ENCODE assay signal across 18 cellular contexts in the genomic region with DNA sequence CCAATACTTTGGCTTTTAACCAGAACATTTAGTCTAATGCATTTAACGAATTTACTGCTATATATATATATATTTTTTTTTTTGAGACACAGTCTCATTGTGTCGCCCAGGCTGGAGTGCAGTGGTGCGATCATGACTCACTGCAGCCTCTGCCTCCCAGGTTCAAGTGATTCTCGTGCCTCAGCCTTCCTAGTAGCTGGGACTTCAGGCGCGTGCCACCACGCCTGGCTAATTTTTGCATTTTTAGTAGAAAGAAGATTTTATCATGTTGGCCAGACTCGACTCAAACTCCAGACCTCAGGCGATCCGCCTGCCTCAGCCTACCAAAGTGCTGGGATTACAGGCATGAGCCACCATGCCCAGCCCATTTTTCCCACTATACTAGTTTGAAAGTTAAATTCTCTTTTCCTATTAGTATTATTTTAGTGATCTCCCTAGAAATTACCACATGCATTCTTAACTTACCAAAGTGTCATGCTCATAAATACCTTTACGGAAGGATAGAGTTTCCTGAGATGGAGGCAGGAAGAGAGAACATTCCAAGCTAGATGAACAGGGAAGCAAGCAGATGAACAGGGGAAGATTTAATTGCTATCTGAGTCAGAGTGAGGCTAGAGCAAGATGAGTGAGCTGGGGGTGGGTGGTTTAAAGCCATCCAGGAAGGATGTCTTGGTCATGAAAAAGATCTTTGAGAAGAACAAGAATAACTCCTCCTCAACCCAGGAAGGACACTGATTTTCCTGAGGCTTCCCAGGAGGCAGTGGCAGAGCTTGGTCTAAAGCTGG. TPM values are rescaled to one million over a fixed set of nuclear protein-coding genes. Genes with fewer than 3 reads are reported as not detected.
DNase-seq lines count a peak whose midpoint lies in the region; ATAC-seq, FAIRE-seq and TF ChIP-seq lines count a peak whose summit lies in the region.
"Had no signal": no experiment of that assay in that cellular context is flagged by ENCODE, and none has a peak within 500 bp of the region (broad histone marks: within the 10 kb centered on the region; RNA-seq: fewer than 3 reads in every experiment).

No MANE protein-coding gene starts in this region.

- H2BK120ac ChIP-seq in trophoblast cell (ENCODE audit: insufficient read depth, low read length, poor library complexity) = no peak overlapping the region

- peaks cover 7% of the 10 kb centered on the region for H3K79me1 ChIP-seq in trophoblast cell (ENCODE audit: low read length)

- H3K23ac ChIP-seq in trophoblast cell (ENCODE audit: low read length) = no peak overlapping the region

- H3K4me3 ChIP-seq in endothelial cell of umbilical vein (replicated peaks in 1 of 3; ENCODE audit: insufficient read depth in 1 of 3, low read depth in 1 of 3, low read length in 3 of 3) = no peak overlapping the region
- no peak overlapping the region for H3K4me3 ChIP-seq in trophoblast cell (ENCODE audit: low read depth, low read length)
- no peak overlapping the region for H3K4me3 ChIP-seq in Karpas-422 (ENCODE audit: low read length)
- H3K4me3 ChIP-seq: K562, left lung, PC-9 had no signal

- dilution Hi-C loops in endothelial cell of umbilical vein (cut with MboI; ENCODE audit: extremely low pct_ligation_motif_present, low sequenced_read_pairs) = no loop called here

- H3K9ac ChIP-seq in endothelial cell of umbilical vein (replicated peaks; ENCODE audit: extremely low read depth, insufficient read depth, low read length) (no peak overlapping the region), trophoblast cell (ENCODE audit: low read length) (no peak overlapping the region), Karpas-422 (ENCODE audit: low read length) (no peak overlapping the region)

- no peak for TF ChIP-seq CTCF in endothelial cell of umbilical vein (IDR thresholded peaks at IDR 0.05; ENCODE audit: extremely low read depth in 1 of 2, insufficient read depth in 1 of 2, low read depth in 1 of 2, low read length in 2 of 2)

- H3K27me3 ChIP-seq in endothelial cell of umbilical vein (ENCODE audit: control insufficient read depth in 2 of 2, insufficient read depth in 2 of 2, low read length in 2 of 2) = no peaks in the 10 kb centered on the region
- no peaks in the 10 kb centered on the region for H3K27me3 ChIP-seq in trophoblast cell (ENCODE audit: insufficient read depth, low read length)
- H3K27me3 ChIP-seq in Karpas-422 (ENCODE audit: low read length) = no peaks in the 10 kb centered on the region
- H3K27me3 ChIP-seq: left lung had no signal

- no peak for ATAC-seq in HG02759 (IDR thresholded peaks at IDR 0.05; ENCODE audit: unreplicated experiment)
- ATAC-seq: activated CD4-positive, alpha-beta T cell treated with anti-CD3 and anti-CD28 coated beads for 36 hours; activated T-cell treated with anti-CD3 and anti-CD28 coated beads, Interleukin-2, amount 50 U/mL, for 4 hours; K562; left lung; naive thymus-derived CD4-positive, alpha-beta T cell; T-helper 17 cell had no signal

- H2AK5ac ChIP-seq in trophoblast cell (ENCODE audit: low read length) = no peak overlapping the region

- WGBS in trophoblast cell (ENCODE audit: extremely low coverage, insufficient coverage, insufficient read length) = no CpG with 5 or more reads among the region's 11 CpGs

- H3K27ac ChIP-seq in endothelial cell of umbilical vein (ENCODE audit: insufficient read depth, low read depth, low read length) (no peak overlapping the region), trophoblast cell (ENCODE audit: low read depth, low read length) (no peak overlapping the region), Karpas-422 (ENCODE audit: low read length) (no peak overlapping the region)
- H3K27ac ChIP-seq: left lung, PC-9 had no signal

- H2BK5ac ChIP-seq in trophoblast cell (ENCODE audit: low read depth, low read length, poor library complexity) = no peak overlapping the region

- H3K9me3 ChIP-seq in endothelial cell of umbilical vein (replicated peaks; ENCODE audit: control insufficient read depth, insufficient read depth, low read length) = no peaks in the 10 kb centered on the region
- no peaks in the 10 kb centered on the region for H3K9me3 ChIP-seq in trophoblast cell (ENCODE audit: insufficient read depth, low read depth, low read length)
- no peaks in the 10 kb centered on the region for H3K9me3 ChIP-seq in Karpas-422 (ENCODE audit: low read length)
- H3K9me3 ChIP-seq: left lung had no signal

- no peak overlapping the region for H3K14ac ChIP-seq in trophoblast cell (ENCODE audit: low read length)

- H3K36me3 ChIP-seq in endothelial cell of umbilical vein (ENCODE audit: control insufficient read depth in 2 of 2, extremely low read depth in 1 of 2, insufficient read depth in 2 of 2, low read length in 2 of 2) = no peaks in the 10 kb centered on the region
- H3K36me3 ChIP-seq in trophoblast cell (ENCODE audit: control insufficient read depth in 1 of 2, insufficient read depth in 2 of 2, low read length in 2 of 2) = no peaks in the 10 kb centered on the region
- H3K36me3 ChIP-seq in Karpas-422 (ENCODE audit: insufficient read depth, low read length) = no peaks in the 10 kb centered on the region
- H3K36me3 ChIP-seq: left lung had no signal

- H3K4ac ChIP-seq in trophoblast cell (ENCODE audit: low read depth, low read length) = no peak overlapping the region

- H3K9me2 ChIP-seq in Karpas-422 (replicated peaks; ENCODE audit: insufficient read depth, low read length) = no peaks in the 10 kb centered on the region

- POLR2A ChIA-PET in endothelial cell of umbilical vein (lab: Charles Lee) = interaction anchor here (0.6 kb wide), 1 partner anchor 41 kb away, joined by 3 read pairs; no protein-coding TSS in a partner anchor

- FAIRE-seq in endothelial cell of umbilical vein (lab: Jason Lieb, UNC) = no peak
- FAIRE-seq: K562 had no signal

- CTCF ChIA-PET in endothelial cell of umbilical vein (lab: Charles Lee) = interaction anchor here (0.7 kb wide), 1 partner anchor 38 kb away, joined by 3 read pairs; no protein-coding TSS in a partner anchor

- H3K79me2 ChIP-seq in endothelial cell of umbilical vein (ENCODE audit: control insufficient read depth, insufficient read depth, low read length) = no peaks in the 10 kb centered on the region
- peaks cover 2% of the 10 kb centered on the region for H3K79me2 ChIP-seq in trophoblast cell (ENCODE audit: control insufficient read depth, insufficient read depth, low read length, poor library complexity)
- no peaks in the 10 kb centered on the region; the same call in 1 of the 2 replicates for H3K79me2 ChIP-seq in Karpas-422 (ENCODE audit: low read length)

- TF ChIP-seq POLR2A in endothelial cell of umbilical vein (IDR thresholded peaks at IDR 0.05; ENCODE audit: low read depth, low read length) = no peak

- no peak overlapping the region for H4K8ac ChIP-seq in trophoblast cell (ENCODE audit: low read depth, low read length)

- no peak overlapping the region for H3K18ac ChIP-seq in trophoblast cell (ENCODE audit: low read length)

- H3K9me1 ChIP-seq in endothelial cell of umbilical vein (replicated peaks; ENCODE audit: control insufficient read depth, extremely low read depth, insufficient read depth, low read length) = no peaks in the 10 kb centered on the region

- BruUV-seq in endothelial cell of umbilical vein (replicated peaks; lab: Mats Ljungman, UMichigan) = no TSS peak

- H2BK12ac ChIP-seq in trophoblast cell (ENCODE audit: low read length) = no peak overlapping the region

- H2AFZ ChIP-seq in endothelial cell of umbilical vein (ENCODE audit: low read depth, low read length) (no peak overlapping the region), trophoblast cell (ENCODE audit: insufficient read depth, low read length, poor library complexity) (no peak overlapping the region), Karpas-422 (ENCODE audit: low read length) (no peak overlapping the region)
- H2AFZ ChIP-seq: PC-9 had no signal

- intact Hi-C loops in endothelial cell of umbilical vein (cut with micrococcal nuclease) = no loop called here

- no peak overlapping the region for H4K91ac ChIP-seq in trophoblast cell (ENCODE audit: low read depth, low read length)

- no peak overlapping the region for H4K12ac ChIP-seq in trophoblast cell (ENCODE audit: low read depth, low read length)

- H4K20me1 ChIP-seq in endothelial cell of umbilical vein (replicated peaks; ENCODE audit: control insufficient read depth, extremely low read depth, insufficient read depth, low read length) (no peaks in the 10 kb centered on the region), Karpas-422 (ENCODE audit: insufficient read depth, low read depth, low read length) (no peaks in the 10 kb centered on the region)

- peak; percentile 52 for DNase-seq in AG20443 (ENCODE audit: low spot score)
- DNase-seq in LHCN-M2 (ENCODE audit: low read depth) = peak; percentile 76
- no peak for DNase-seq in endothelial cell of umbilical vein (ENCODE audit: low read depth, low spot score)
- DNase-seq in trophoblast cell = peak; percentile 75 to 80
- no peak for DNase-seq in Karpas-422
- no peak for DNase-seq in NCI-H2196 treated with DMSO at 0.1 percent for 48 hours (lab: John Stamatoyannopoulos, UW; ENCODE audit: unreplicated experiment)
- no peak for DNase-seq in NCI-H748 treated with DMSO at 0.1 percent for 48 hours (lab: John Stamatoyannopoulos, UW)
- DNase-seq: activated CD4-positive, alpha-beta T cell treated with anti-CD3 and anti-CD28 coated beads for 36 hours; activated T-cell treated with anti-CD3 and anti-CD28 coated beads, Interleukin-2, amount 50 U/mL, for 4 hours; H9; left lung; naive thymus-derived CD4-positive, alpha-beta T cell; NCI-H1417; NCI-H510A treated with DMSO at 0.1 percent for 48 hours; PC-9; T-helper 17 cell had no signal

- H3K4me2 ChIP-seq in endothelial cell of umbilical vein (ENCODE audit: insufficient read depth, low read length) (no peak overlapping the region), trophoblast cell (ENCODE audit: low read length) (peak overlapping the region; percentile 14), Karpas-422 (ENCODE audit: low read depth, low read length, poor library complexity, severe bottlenecking) (no peak overlapping the region)
- H3K4me2 ChIP-seq: PC-9 had no signal

- H3K4me1 ChIP-seq in endothelial cell of umbilical vein (ENCODE audit: control insufficient read depth, extremely low read depth, insufficient read depth, low read length) (peaks cover 10% of the 10 kb centered on the region), trophoblast cell (ENCODE audit: control insufficient read depth in 1 of 2, insufficient read depth in 2 of 2, low read length in 2 of 2) (peaks cover 2 to 5% of the 10 kb centered on the region in 2 experiments), Karpas-422 (ENCODE audit: low read length) (peaks cover 15% of the 10 kb centered on the region)

RNA-seq across cellular contexts. Expression of a gene that starts 4.4 kb away (rescaled TPM):
- total RNA-seq in LHCN-M2 (2014; rRNA removed) (13.7 and 18.5 TPM in 2 replicates), endothelial cell of umbilical vein (18.3 and 18.5 TPM in 2 replicates)
- 16.0 TPM for polyA plus RNA-seq in LHCN-M2 (2012)
- polyA plus RNA-seq in endothelial cell of umbilical vein = 34.1 and 39.3 TPM in 2 replicates
- polyA plus RNA-seq in endothelial cell of umbilical vein (2011; cell fraction: cytosol; rRNA removed) = 24.9 and 29.0 TPM in 2 replicates
- polyA plus RNA-seq in endothelial cell of umbilical vein (2011; cell fraction: nucleus; rRNA removed) = 51.5 and 52.9 TPM in 2 replicates
- 19.8 and 26.5 TPM in 2 replicates for polyA plus RNA-seq in endothelial cell of umbilical vein (2012)
- 32.4 and 37.3 TPM in 2 replicates for polyA minus RNA-seq in endothelial cell of umbilical vein
- 26.5 TPM for polyA minus RNA-seq in endothelial cell of umbilical vein (2011; cell fraction: cytosol; rRNA and poly(A)+ RNA removed)
- 11.8 and 16.1 TPM in 2 replicates for polyA minus RNA-seq in endothelial cell of umbilical vein (2011; cell fraction: nucleus; rRNA and poly(A)+ RNA removed)
- polyA plus RNA-seq in trophoblast cell (2013) = 24.0 TPM in 2 replicates
- total RNA-seq in Karpas-422 (2014; rRNA removed; shearing (Covaris generic); ENCODE audit: low replicate concordance) = 27.0 and 43.2 TPM in 2 replicates

RNA-seq across cellular contexts. Expression of a gene that starts 6.6 kb away (rescaled TPM):
- total RNA-seq in LHCN-M2 (2014; rRNA removed) (121 and 126 TPM in 2 replicates), endothelial cell of umbilical vein (80.8 and 92.7 TPM in 2 replicates)
- 35.4 TPM for polyA plus RNA-seq in LHCN-M2 (2012)
- polyA plus RNA-seq in endothelial cell of umbilical vein = 169 and 178 TPM in 2 replicates
- 103 and 110 TPM in 2 replicates for polyA plus RNA-seq in endothelial cell of umbilical vein (2011; cell fraction: cytosol; rRNA removed)
- 198 and 214 TPM in 2 replicates for polyA plus RNA-seq in endothelial cell of umbilical vein (2011; cell fraction: nucleus; rRNA removed)
- polyA plus RNA-seq in endothelial cell of umbilical vein (2012) = 57.6 and 77.5 TPM in 2 replicates
- polyA minus RNA-seq in endothelial cell of umbilical vein = 234 and 250 TPM in 2 replicates
- 204 TPM for polyA minus RNA-seq in endothelial cell of umbilical vein (2011; cell fraction: cytosol; rRNA and poly(A)+ RNA removed)
- 119 and 201 TPM in 2 replicates for polyA minus RNA-seq in endothelial cell of umbilical vein (2011; cell fraction: nucleus; rRNA and poly(A)+ RNA removed)
- 75.8 and 77.4 TPM in 2 replicates for polyA plus RNA-seq in trophoblast cell (2013)
- 123 and 124 TPM in 2 replicates for total RNA-seq in Karpas-422 (2014; rRNA removed; shearing (Covaris generic); ENCODE audit: low replicate concordance)

RNA-seq across cellular contexts. Expression of a gene that starts 36.8 kb away (rescaled TPM):
- total RNA-seq in LHCN-M2 (2014; rRNA removed) (36.5 and 38.3 TPM in 2 replicates), endothelial cell of umbilical vein (59.6 and 69.0 TPM in 2 replicates)
- polyA plus RNA-seq in LHCN-M2 (2012) = 84.8 TPM
- polyA plus RNA-seq in endothelial cell of umbilical vein = 119 and 155 TPM in 2 replicates
- polyA plus RNA-seq in endothelial cell of umbilical vein (2011; cell fraction: cytosol; rRNA removed) = 82.0 and 106 TPM in 2 replicates
- polyA plus RNA-seq in endothelial cell of umbilical vein (2011; cell fraction: nucleus; rRNA removed) = 26.6 and 28.3 TPM in 2 replicates
- polyA plus RNA-seq in endothelial cell of umbilical vein (2012) = 74.2 and 86.1 TPM in 2 replicates
- 102 and 128 TPM in 2 replicates for polyA minus RNA-seq in endothelial cell of umbilical vein
- polyA minus RNA-seq in endothelial cell of umbilical vein (2011; cell fraction: cytosol; rRNA and poly(A)+ RNA removed) = 58.3 TPM
- polyA minus RNA-seq in endothelial cell of umbilical vein (2011; cell fraction: nucleus; rRNA and poly(A)+ RNA removed) = 23.6 and 25.4 TPM in 2 replicates
- 48.3 and 53.7 TPM in 2 replicates for polyA plus RNA-seq in trophoblast cell (2013)
- 54.6 and 68.5 TPM in 2 replicates for total RNA-seq in Karpas-422 (2014; rRNA removed; shearing (Covaris generic); ENCODE audit: low replicate concordance)

RNA-seq across cellular contexts. Expression of a gene that starts 51.5 kb away (rescaled TPM):
- total RNA-seq in LHCN-M2 (2014; rRNA removed) (23.3 and 25.0 TPM in 2 replicates), endothelial cell of umbilical vein (30.9 and 32.7 TPM in 2 replicates)
- polyA plus RNA-seq in LHCN-M2 (2012) = 23.7 TPM
- polyA plus RNA-seq in endothelial cell of umbilical vein = 33.4 and 34.2 TPM in 2 replicates
- polyA plus RNA-seq in endothelial cell of umbilical vein (2011; cell fraction: cytosol; rRNA removed) = 21.5 and 23.9 TPM in 2 replicates
- polyA plus RNA-seq in endothelial cell of umbilical vein (2011; cell fraction: nucleus; rRNA removed) = 37.3 and 43.2 TPM in 2 replicates
- 35.8 and 44.4 TPM in 2 replicates for polyA plus RNA-seq in endothelial cell of umbilical vein (2012)
- 82.2 and 113 TPM in 2 replicates for polyA minus RNA-seq in endothelial cell of umbilical vein
- polyA minus RNA-seq in endothelial cell of umbilical vein (2011; cell fraction: cytosol; rRNA and poly(A)+ RNA removed) = 20.8 TPM
- 33.8 and 38.6 TPM in 2 replicates for polyA minus RNA-seq in endothelial cell of umbilical vein (2011; cell fraction: nucleus; rRNA and poly(A)+ RNA removed)
- polyA plus RNA-seq in trophoblast cell (2013) = 17.6 and 18.0 TPM in 2 replicates
- total RNA-seq in Karpas-422 (2014; rRNA removed; shearing (Covaris generic); ENCODE audit: low replicate concordance) = 9.0 and 17.0 TPM in 2 replicates

Comparison
In these comparisons a context has a peak if more than half of its experiments do, and no peak if none do; other contexts are left out.
1. DNase-seq: peak in AG20443 (single experiment), LHCN-M2 (single experiment) and trophoblast cell (2 of 2); none in endothelial cell of umbilical vein (single experiment), Karpas-422 (single experiment), NCI-H2196 treated with DMSO at 0.1 percent for 48 hours (single experiment) and NCI-H748 treated with DMSO at 0.1 percent for 48 hours (single experiment).